ENCODE assay signal across 21 cellular contexts in the genomic region with DNA sequence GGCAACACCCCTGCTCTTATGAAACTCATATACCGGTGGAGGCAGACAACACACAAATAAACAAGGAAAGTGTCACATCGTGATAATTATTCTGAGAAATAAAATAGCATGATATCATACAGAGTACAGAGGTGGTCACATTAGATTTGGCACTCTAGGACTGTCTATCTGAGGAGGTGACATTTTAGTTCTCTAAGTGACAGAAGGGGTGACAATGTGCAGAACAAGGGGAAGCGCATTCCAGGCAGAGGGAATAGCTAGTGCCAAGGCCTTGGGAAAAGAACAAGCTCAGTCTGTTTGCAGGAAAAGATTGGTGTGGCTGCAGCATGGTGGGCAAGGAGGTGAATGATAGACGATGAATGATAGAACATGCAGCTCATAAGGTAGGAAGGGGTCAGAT. TPM values are rescaled to one million over a fixed set of nuclear protein-coding genes. Genes with fewer than 3 reads are reported as not detected.
DNase-seq lines count a peak whose midpoint lies in the region; ATAC-seq and TF ChIP-seq lines count a peak whose summit lies in the region.
"Had no signal": no experiment of that assay in that cellular context is flagged by ENCODE, and none has a peak within 500 bp of the region (broad histone marks: within the 10 kb centered on the region; RNA-seq: fewer than 3 reads in every experiment).

No MANE protein-coding gene starts in this region.

- H3K9ac ChIP-seq in IMR-90 (ENCODE audit: low read depth, low read length) (no peak overlapping the region), colonic mucosa (ENCODE audit: low read depth in 2 of 2, low read length in 2 of 2) (peak overlapping the region in 1 of 2 donors; percentile 84), mucosa of rectum (ENCODE audit: low read depth in 1 of 2, low read length in 2 of 2) (peak overlapping the region in 1 of 2 donors; percentile 63)
- H3K9ac ChIP-seq: BLaER1 had no signal

- H2BK20ac ChIP-seq in IMR-90 (ENCODE audit: low read depth, low read length) = peak overlapping the region; percentile 49; the same call in 1 of the 2 replicates

- DNase-seq in IMR-90 = no peak
- no peak for DNase-seq in colonic mucosa
- no peak for DNase-seq in transverse colon
- no peak for DNase-seq in mesothelial cell of epicardium (ENCODE audit: low spot score in 2 of 2, unreplicated experiment in 2 of 2)
- no peak for DNase-seq in brain microvascular endothelial cell
- DNase-seq in epidermal melanocyte (ENCODE audit: insufficient read length, low spot score) = no peak
- DNase-seq: Caco-2; CD4-positive, alpha-beta T cell; DMS 273 treated with DMSO at 0.1 percent for 48 hours; DMS79 treated with DMSO at 0.1 percent for 48 hours; MG63; NCI-H1417; NCI-H1694 treated with DMSO at 0.1 percent for 48 hours; NCI-H446; NCI-H526; SHP77 had no signal

- no peak for TF ChIP-seq RAD21 in IMR-90 (IDR thresholded peaks at IDR 0.05; ENCODE audit: low read length)

- peak overlapping the region; percentile 39; the same call in 1 of the 2 replicates for H4K91ac ChIP-seq in IMR-90 (ENCODE audit: insufficient read depth, low read depth, low read length)

- dilution Hi-C loops in IMR-90 (cut with HindIII; ENCODE audit: low sequenced_read_pairs, unreplicated experiment) = no loop called here

- peaks cover 27% of the 10 kb centered on the region for H3K4me1 ChIP-seq in IMR-90 (ENCODE audit: control insufficient read depth, insufficient read depth, low read length)
- H3K4me1 ChIP-seq in colonic mucosa = peaks cover 30% of the 10 kb centered on the region
- peaks cover 66 to 75% of the 10 kb centered on the region in 2 donors for H3K4me1 ChIP-seq in mucosa of rectum (ENCODE audit: control insufficient read depth in 2 of 2, insufficient read depth in 2 of 2, low read length in 2 of 2)
- peaks cover 33 to 82% (median 60%) of the 10 kb centered on the region in 4 donors for H3K4me1 ChIP-seq in transverse colon

- H2AFZ ChIP-seq in IMR-90 (replicated peaks; ENCODE audit: low read length, poor library complexity) = no peak overlapping the region

- ATAC-seq in IMR-90 (ENCODE audit: low read depth) = no peak
- ATAC-seq: K562 had no signal

- TF ChIP-seq CTCF in IMR-90 (conservative IDR thresholded peaks at IDR 0.05; ENCODE audit: low read depth, low read length) = no peak
- TF ChIP-seq CTCF in colonic mucosa (IDR thresholded peaks at IDR 0.05) = no peak
- no peak for TF ChIP-seq CTCF in transverse colon (IDR thresholded peaks at IDR 0.05)
- TF ChIP-seq CTCF in mesothelial cell of epicardium (IDR thresholded peaks at IDR 0.05; ENCODE audit: unreplicated experiment) = no peak
- TF ChIP-seq CTCF in brain microvascular endothelial cell (IDR thresholded peaks at IDR 0.05; ENCODE audit: low read depth, low read length, missing control alignments) = no peak

- H3K36me3 Mint-ChIP-seq in mesothelial cell of epicardium = no peaks in the 10 kb centered on the region

- H4K8ac ChIP-seq in IMR-90 (ENCODE audit: low read depth in 2 of 2, low read length in 2 of 2) = no peak overlapping the region

- no peak for TF ChIP-seq POLR2A in IMR-90 (IDR thresholded peaks at IDR 0.05; ENCODE audit: low read depth, low read length)
- no peak for TF ChIP-seq POLR2A in transverse colon (IDR thresholded peaks at IDR 0.05)

- no peaks in the 10 kb centered on the region for H3K36me3 ChIP-seq in IMR-90 (ENCODE audit: control insufficient read depth, insufficient read depth, low read length)
- no peaks in the 10 kb centered on the region for H3K36me3 ChIP-seq in colonic mucosa
- H3K36me3 ChIP-seq in mucosa of rectum (ENCODE audit: control insufficient read depth in 2 of 2, insufficient read depth in 2 of 2, low read length in 2 of 2) = no peaks in the 10 kb centered on the region
- H3K36me3 ChIP-seq in transverse colon = no peaks in the 10 kb centered on the region
- H3K36me3 ChIP-seq in brain microvascular endothelial cell (replicated peaks) = no peaks in the 10 kb centered on the region
- H3K36me3 ChIP-seq: BLaER1, MG63 had no signal

- no peak overlapping the region for H3K18ac ChIP-seq in IMR-90 (ENCODE audit: low read depth, low read length)

- 0 out of 2 replicates have a peak overlapping the region, but pooled peaks have one; percentile 0 for H2AK5ac ChIP-seq in IMR-90 (ENCODE audit: low read depth, low read length)

- no peak overlapping the region for H3K4me3 Mint-ChIP-seq in mesothelial cell of epicardium
- H3K4me3 Mint-ChIP-seq: CD4-positive, alpha-beta T cell had no signal

- H2BK5ac ChIP-seq in IMR-90 (ENCODE audit: low read depth, low read length, poor library complexity, severe bottlenecking) = no peak overlapping the region

- H3K23ac ChIP-seq in IMR-90 (ENCODE audit: low read depth, low read length) = no peak overlapping the region

- BruUV-seq in IMR-90 (replicated peaks; lab: Mats Ljungman, UMichigan) = no TSS peak

- no peak overlapping the region for H2AK9ac ChIP-seq in IMR-90 (replicated peaks; ENCODE audit: low read depth, low read length, poor library complexity)

- H3K4me3 ChIP-seq in IMR-90 (ENCODE audit: insufficient read depth, low read depth, low read length) (no peak overlapping the region), colonic mucosa (no peak overlapping the region), mucosa of rectum (ENCODE audit: low read length in 2 of 2) (no peak overlapping the region), transverse colon (no peak overlapping the region), brain microvascular endothelial cell (ENCODE audit: low read depth, low read length) (no peak overlapping the region)
- H3K4me3 ChIP-seq: BLaER1, K562, MG63 had no signal

- WGBS in IMR-90 (ENCODE audit: extremely low coverage in 2 of 2, insufficient read length in 1 of 2), 2 experiments = 30% methylated on average over 1 of the region's 4 CpGs; no CpG with 5 or more reads in 1 of the 2 experiments
- WGBS in transverse colon (ENCODE audit: low coverage in 1 of 2), 2 donors = 79 to 88% methylated on average over 3 to 4 of the region's 4 CpGs

- H3K27me3 Mint-ChIP-seq in mesothelial cell of epicardium (ENCODE audit: low read depth) = no peaks in the 10 kb centered on the region

- no peaks in the 10 kb centered on the region for H4K20me1 ChIP-seq in IMR-90 (ENCODE audit: insufficient read depth, low read length)
- H4K20me1 ChIP-seq: BLaER1 had no signal

- peaks cover 7% of the 10 kb centered on the region for H3K4me1 Mint-ChIP-seq in mesothelial cell of epicardium

- H3K27ac Mint-ChIP-seq in mesothelial cell of epicardium = no peak overlapping the region
- H3K27ac Mint-ChIP-seq: CD4-positive, alpha-beta T cell had no signal

- no peak overlapping the region for H4K5ac ChIP-seq in IMR-90 (ENCODE audit: low read depth, low read length)

- H3K9me3 Mint-ChIP-seq in mesothelial cell of epicardium = peaks cover 8% of the 10 kb centered on the region
- H3K9me3 Mint-ChIP-seq: CD4-positive, alpha-beta T cell had no signal

- POLR2A ChIA-PET in IMR-90 (lab: Charles Lee; ENCODE audit: unreplicated experiment) = no interaction called here

- H3K79me1 ChIP-seq in IMR-90 (ENCODE audit: low read depth in 1 of 2, low read length in 2 of 2) = peaks cover 0 to 14% of the 10 kb centered on the region in 2 experiments; a peak in 1 of 4 replicates

- TF ChIP-seq EP300 in transverse colon (IDR thresholded peaks at IDR 0.05; ENCODE audit: low read depth) = no peak

- no peak overlapping the region for H3K56ac ChIP-seq in IMR-90 (ENCODE audit: extremely low read depth, insufficient read depth, low read length)

- CTCF ChIA-PET in IMR-90 (lab: Yijun Ruan, JAX) = no interaction called here

- H3K4me2 ChIP-seq in IMR-90 (ENCODE audit: low read depth, low read length) = no peak overlapping the region
- H3K4me2 ChIP-seq: BLaER1 had no signal

- intact Hi-C loops in IMR-90 (cut with micrococcal nuclease) (no loop called here), colonic mucosa (cut with DNase I) (no loop called here), transverse colon (cut with DNase I; ENCODE audit: low total_unique reads) (no loop called here)

- H3K9me3 ChIP-seq in IMR-90 (ENCODE audit: control insufficient read depth, insufficient read depth, low read length) (no peaks in the 10 kb centered on the region), colonic mucosa (no peaks in the 10 kb centered on the region), mucosa of rectum (ENCODE audit: control insufficient read depth in 2 of 2, low read length in 2 of 2) (no peaks in the 10 kb centered on the region), transverse colon (no peaks in the 10 kb centered on the region)
- H3K9me3 ChIP-seq: BLaER1, Caco-2, MG63 had no signal

- peak overlapping the region; percentile 17; the same call in 1 of the 2 replicates for H3K4ac ChIP-seq in IMR-90 (ENCODE audit: low read depth, low read length)

- in situ Hi-C loops in IMR-90 (cut with MboI; ENCODE audit: low sequenced_read_pairs) (loop anchor here (5.0 kb wide), 1 partner anchor 116 kb away; no protein-coding TSS in a partner anchor), transverse colon (cut with MboI; ENCODE audit: low pct_ligation_motif_present in 1 of 4, low pct_unique_long_range_greater_than_20kb in 1 of 4, low sequenced_read_pairs in 3 of 4) (loop anchor here in 2 of 4 donors (10.0 kb wide), 1 partner anchor 118 kb away; no protein-coding TSS in a partner anchor), brain microvascular endothelial cell (cut with HindIII; ENCODE audit: low pct_ligation_motif_present, low sequenced_read_pairs) (no loop called here)

- peak overlapping the region; percentile 57; the same call in 2 of the 3 replicates for H2BK15ac ChIP-seq in IMR-90 (ENCODE audit: low read depth, low read length)

- H2BK120ac ChIP-seq in IMR-90 (ENCODE audit: low read depth, low read length) = no peak overlapping the region

- no peak overlapping the region for H3K14ac ChIP-seq in IMR-90 (replicated peaks; ENCODE audit: low read depth, low read length)

- H3K27me3 ChIP-seq in IMR-90 (ENCODE audit: control insufficient read depth, insufficient read depth, low read length) (no peaks in the 10 kb centered on the region), colonic mucosa (no peaks in the 10 kb centered on the region), mucosa of rectum (ENCODE audit: control insufficient read depth in 2 of 2, insufficient read depth in 2 of 2, low read length in 2 of 2) (no peaks in the 10 kb centered on the region), transverse colon (no peaks in the 10 kb centered on the region), brain microvascular endothelial cell (replicated peaks) (no peaks in the 10 kb centered on the region)
- H3K27me3 ChIP-seq: BLaER1, MG63 had no signal

- peaks cover 44% of the 10 kb centered on the region for H3K9me1 ChIP-seq in IMR-90 (ENCODE audit: insufficient read depth, low read length)

- H3K27ac ChIP-seq in IMR-90 (ENCODE audit: insufficient read depth, low read length) = no peak overlapping the region
- H3K27ac ChIP-seq in colonic mucosa = peak overlapping the region; percentile 80
- peak overlapping the region; percentile 95 to 100 for H3K27ac ChIP-seq in mucosa of rectum (ENCODE audit: low read depth in 2 of 2, low read length in 2 of 2)
- H3K27ac ChIP-seq in transverse colon = peak overlapping the region; percentile 95 to 99 (median 98)
- no peak overlapping the region for H3K27ac ChIP-seq in brain microvascular endothelial cell

RNA-seq across cellular contexts. Expression of a gene that starts 12.7 kb away (rescaled TPM):
- total RNA-seq in IMR-90 (2012; rRNA removed) (6.9 and 11.1 TPM in 2 replicates), colonic mucosa (10 to 100 TPM; 59.7 to 87.8 TPM), transverse colon (10 to 100 TPM; 40.8 to 86.9 (median 65.5) TPM), mesothelial cell of epicardium (33.1 to 35.6 TPM (median 33.3 TPM) in 3 replicates)
- 16.5 and 18.9 TPM in 2 replicates for polyA plus RNA-seq in IMR-90 (2012; rRNA removed)
- 13.2 and 15.9 TPM in 2 replicates for polyA plus RNA-seq in IMR-90 (2012; cell fraction: cytosol; rRNA removed)
- 25.7 and 30.6 TPM in 2 replicates for polyA plus RNA-seq in IMR-90 (2012; cell fraction: nucleus; rRNA removed; ENCODE audit: low replicate concordance)

RNA-seq across cellular contexts. Expression of a gene that starts 40.1 kb away (rescaled TPM):
- total RNA-seq in IMR-90 (2012; rRNA removed) = not detected in 2 replicates
- not detected in 2 replicates for polyA plus RNA-seq in IMR-90 (2012; rRNA removed)
- not detected in 2 replicates for polyA plus RNA-seq in IMR-90 (2012; cell fraction: cytosol; rRNA removed)
- not detected in 2 replicates for polyA plus RNA-seq in IMR-90 (2012; cell fraction: nucleus; rRNA removed; ENCODE audit: low replicate concordance)
- total RNA-seq in colonic mucosa = not detected
- total RNA-seq in transverse colon = not detected
- total RNA-seq in mesothelial cell of epicardium = not detected in 3 replicates
- total RNA-seq: Caco-2; CD4-positive, alpha-beta T cell; K562; LHCN-M2; OCI-LY7 had no signal

RNA-seq across cellular contexts. Expression of a gene that starts 53.5 kb away (rescaled TPM):
- total RNA-seq in IMR-90 (2012; rRNA removed) = 5.2 and 13.3 TPM in 2 replicates
- polyA plus RNA-seq in IMR-90 (2012; rRNA removed) = 6.2 and 7.2 TPM in 2 replicates
- 1.2 and 1.5 TPM in 2 replicates for polyA plus RNA-seq in IMR-90 (2012; cell fraction: cytosol; rRNA removed)
- 1.7 and 11.9 TPM in 2 replicates for polyA plus RNA-seq in IMR-90 (2012; cell fraction: nucleus; rRNA removed; ENCODE audit: low replicate concordance)
- 10 to 100 TPM; 29.5 to 37.0 TPM for total RNA-seq in colonic mucosa
- 10 to 100 TPM; 35.8 to 47.5 (median 41.3) TPM for total RNA-seq in transverse colon
- 50.3 to 52.5 TPM (median 51.6 TPM) in 3 replicates for total RNA-seq in mesothelial cell of epicardium

Comparison
In these comparisons a context has a peak if more than half of its experiments do, and no peak if none do; other contexts are left out.
1. H3K27ac ChIP-seq: peak in colonic mucosa (single experiment), mucosa of rectum (2 of 2) and transverse colon (4 of 4); none in IMR-90 (single experiment) and brain microvascular endothelial cell (single experiment).